18 cellular contexts compared by ENCODE assay signal in genomic region chr9:2274762-2275161, GRCh38.
DNase-seq lines count a peak whose midpoint lies in the region; ATAC-seq and FAIRE-seq lines count a peak whose summit lies in the region.
"Had no signal": no experiment of that assay in that cellular context is flagged by ENCODE, and none has a peak within 500 bp of the region (broad histone marks: within the 10 kb centered on the region; RNA-seq: fewer than 3 reads in every experiment).

No MANE protein-coding gene starts in this region.

- H3K4me1 ChIP-seq in ES-I3 (ENCODE audit: insufficient read depth, low read length) (peaks cover 36% of the 10 kb centered on the region), HUES48 (ENCODE audit: control insufficient read depth, insufficient read depth, low read length) (peaks cover 29% of the 10 kb centered on the region), Karpas-422 (ENCODE audit: low read length) (peaks cover 71% of the 10 kb centered on the region), mesendoderm (ENCODE audit: control insufficient read depth, low read depth, low read length) (peaks cover 10% of the 10 kb centered on the region)

- H3K9ac ChIP-seq in ES-I3 (ENCODE audit: low read depth, low read length) (peak overlapping the region; percentile 99), HUES48 (ENCODE audit: low read depth, low read length) (0 out of 2 replicates have a peak overlapping the region, but pooled peaks have one; percentile 3), Karpas-422 (ENCODE audit: low read length) (no peak overlapping the region), mesendoderm (ENCODE audit: low read length) (peak overlapping the region; percentile 60)
- H3K9ac ChIP-seq: GM23248, KMS-11 had no signal

- DNase-seq in Karpas-422 (no peak), mesendoderm (no peak), RCC 7860 (ENCODE audit: low spot score) (no peak), SW480 (ENCODE audit: low spot score) (no peak)
- DNase-seq: ACHN; AML-193; CD4-positive, alpha-beta T cell; DMS153; DMS79; GM23248; H7 had no signal

- peak overlapping the region; percentile 99 for H2BK15ac ChIP-seq in mesendoderm (replicated peaks; ENCODE audit: low read depth)

- no peak overlapping the region for H3K23ac ChIP-seq in mesendoderm (ENCODE audit: low read length)

- H3K27ac ChIP-seq in HUES48 (ENCODE audit: low read depth, low read length) (no peak overlapping the region), Karpas-422 (ENCODE audit: low read length) (peak overlapping the region; percentile 65), mesendoderm (ENCODE audit: low read depth, low read length) (peak overlapping the region; percentile 76)
- H3K27ac ChIP-seq: C4-2B, GM23248, KMS-11 had no signal

- H3K56ac ChIP-seq in mesendoderm (ENCODE audit: low read length) = peak overlapping the region; percentile 28

- H3K27me3 ChIP-seq in HUES48 (ENCODE audit: control insufficient read depth, insufficient read depth, low read length) (no peaks in the 10 kb centered on the region), Karpas-422 (ENCODE audit: low read length) (no peaks in the 10 kb centered on the region), mesendoderm (ENCODE audit: insufficient read depth, low read length, poor library complexity) (no peaks in the 10 kb centered on the region)

- peak overlapping the region; percentile 99 for H3K18ac ChIP-seq in mesendoderm (ENCODE audit: low read length)

- H2BK120ac ChIP-seq in mesendoderm (ENCODE audit: low read depth, low read length) = peak overlapping the region; percentile 97

- H2AK5ac ChIP-seq in mesendoderm (ENCODE audit: low read length) = peak overlapping the region; percentile 20

- H2AFZ ChIP-seq in Karpas-422 (ENCODE audit: low read length) = no peak overlapping the region
- H2AFZ ChIP-seq: GM23248 had no signal

- no peak overlapping the region for H4K8ac ChIP-seq in mesendoderm (ENCODE audit: low read depth, low read length)

- peak overlapping the region; percentile 100 for H3K4ac ChIP-seq in mesendoderm (ENCODE audit: low read depth, low read length)

- no peaks in the 10 kb centered on the region for H3K79me1 ChIP-seq in mesendoderm (ENCODE audit: low read length)

- H3K9me3 ChIP-seq in ES-I3 (ENCODE audit: control insufficient read depth, insufficient read depth, low read length) (no peaks in the 10 kb centered on the region), HUES48 (ENCODE audit: control insufficient read depth, insufficient read depth, low read length) (no peaks in the 10 kb centered on the region), Karpas-422 (ENCODE audit: low read length) (no peaks in the 10 kb centered on the region)

- peak overlapping the region; percentile 92 for H2BK5ac ChIP-seq in mesendoderm (ENCODE audit: low read length)

- WGBS in mesendoderm (ENCODE audit: extremely low coverage, insufficient coverage, low lambda C conversion rate) = no CpG with 5 or more reads among the region's 4 CpGs

- no peaks in the 10 kb centered on the region for H3K79me2 ChIP-seq in Karpas-422 (ENCODE audit: low read length)
- H3K79me2 ChIP-seq in mesendoderm (ENCODE audit: control insufficient read depth, insufficient read depth, low read length) = peaks cover 12% of the 10 kb centered on the region

- ATAC-seq in GM21381 (IDR thresholded peaks at IDR 0.05; ENCODE audit: unreplicated experiment) = no peak
- ATAC-seq: GM12878 had no signal

- H3K36me3 ChIP-seq in ES-I3 (ENCODE audit: insufficient read depth, low read length) (no peaks in the 10 kb centered on the region), HUES48 (ENCODE audit: control insufficient read depth, insufficient read depth, low read length) (no peaks in the 10 kb centered on the region), Karpas-422 (ENCODE audit: insufficient read depth, low read length) (no peaks in the 10 kb centered on the region), mesendoderm (ENCODE audit: control insufficient read depth, insufficient read depth, low read length) (no peaks in the 10 kb centered on the region)

- H3K9me2 ChIP-seq in Karpas-422 (replicated peaks; ENCODE audit: insufficient read depth, low read length) = no peaks in the 10 kb centered on the region

- no peak for FAIRE-seq in RCC 7860 (lab: Jason Lieb, UNC)
- FAIRE-seq: GM12878, GM19239 had no signal

- H4K5ac ChIP-seq in mesendoderm (ENCODE audit: low read length) = no peak overlapping the region

- no peak overlapping the region for H3K4me2 ChIP-seq in Karpas-422 (ENCODE audit: low read depth, low read length, poor library complexity, severe bottlenecking)
- H3K4me2 ChIP-seq in mesendoderm (ENCODE audit: low read length) = no peak overlapping the region
- H3K4me2 ChIP-seq: KMS-11 had no signal

- H3K4me3 ChIP-seq in HUES48 (ENCODE audit: low read depth, low read length) = 0 out of 2 replicates have a peak overlapping the region, but pooled peaks have one; percentile 2
- no peak overlapping the region for H3K4me3 ChIP-seq in Karpas-422 (ENCODE audit: low read length)
- H3K4me3 ChIP-seq in mesendoderm (ENCODE audit: low read length) = no peak overlapping the region
- H3K4me3 ChIP-seq: GM12878, GM23248 had no signal

- no peaks in the 10 kb centered on the region for H4K20me1 ChIP-seq in Karpas-422 (ENCODE audit: insufficient read depth, low read depth, low read length)
